ENCODE assay signal across 23 cellular contexts in genomic region chr3:4802903-4803302, GRCh38.
DNase-seq lines count a peak whose midpoint lies in the region; ATAC-seq, FAIRE-seq and TF ChIP-seq lines count a peak whose summit lies in the region.
"Had no signal": no experiment of that assay in that cellular context is flagged by ENCODE, and none has a peak within 500 bp of the region (broad histone marks: within the 10 kb centered on the region; RNA-seq: fewer than 3 reads in every experiment).

No MANE protein-coding gene starts in this region.

- H3K79me2 ChIP-seq in HepG2 (ENCODE audit: insufficient read depth, low read length) (no peaks in the 10 kb centered on the region), GM12878 (ENCODE audit: control insufficient read depth, insufficient read depth, low read length) (no peaks in the 10 kb centered on the region)

- FAIRE-seq in HepG2 (lab: Jason Lieb, UNC) (no peak), GM12878 (lab: Jason Lieb, UNC) (no peak)
- FAIRE-seq: G401.6, H1 had no signal

- H4K20me1 ChIP-seq in HepG2 (ENCODE audit: insufficient read depth, low read length): no peaks in the 10 kb centered on the region
- H4K20me1 ChIP-seq in GM12878 (ENCODE audit: control insufficient read depth, insufficient read depth): no peaks in the 10 kb centered on the region

- H3K27ac ChIP-seq in HepG2 (ENCODE audit: extremely low read length, insufficient read depth, low read length) (no peak overlapping the region), right lobe of liver (no peak overlapping the region), GM12878 (ENCODE audit: control insufficient read depth, insufficient read depth) (no peak overlapping the region), esophagus squamous epithelium (no peak overlapping the region)
- H3K27ac ChIP-seq: RWPE1 had no signal

- SMC1A ChIA-PET in GM12878 (lab: Charles Lee; ENCODE audit: uncharacterized antibody, unreplicated experiment): interaction anchor here (1.4 to 2.2 kb wide), 3 partner anchors 25 to 95 kb away, joined by 3 to 6 read pairs (median 3); no protein-coding TSS in a partner anchor

- TF ChIP-seq POLR2A in HepG2 (IDR thresholded peaks at IDR 0.05; ENCODE audit: insufficient read depth in 1 of 2, low read depth in 2 of 2, low read length in 2 of 2): no peak
- no peak for TF ChIP-seq POLR2A in right lobe of liver (IDR thresholded peaks at IDR 0.05)
- TF ChIP-seq POLR2A in GM12878 (IDR thresholded peaks at IDR 0.05; ENCODE audit: low read depth, low read length): no peak
- TF ChIP-seq POLR2A in esophagus squamous epithelium (IDR thresholded peaks at IDR 0.05): no peak

- H3K9ac ChIP-seq in HepG2 (ENCODE audit: insufficient read depth, low read depth, low read length) (no peak overlapping the region), GM12878 (ENCODE audit: control insufficient read depth, insufficient read depth, low read length) (no peak overlapping the region)

- BruUV-seq in HepG2 (replicated peaks; lab: Mats Ljungman, UMichigan) (no TSS peak), GM12878 (replicated peaks; lab: Mats Ljungman, UMichigan) (TSS peak; percentile 23)

- intact Hi-C loops in HepG2 (cut with micrococcal nuclease; ENCODE audit: unreplicated experiment): no loop called here
- intact Hi-C loops in right lobe of liver (cut with DNase I): no loop called here
- intact Hi-C loops in GM12878 (cut with micrococcal nuclease; ENCODE audit: unreplicated experiment): no loop called here
- intact Hi-C loops in esophagus squamous epithelium (cut with DNase I): no loop called here

- H3K4me1 ChIP-seq in HepG2 (ENCODE audit: insufficient read depth, low read length): peaks cover 1% of the 10 kb centered on the region; the same call in 1 of the 2 replicates
- peaks cover 0 to 14% (median 5%) of the 10 kb centered on the region in 4 donors for H3K4me1 ChIP-seq in right lobe of liver
- H3K4me1 ChIP-seq in GM12878 (ENCODE audit: control insufficient read depth, insufficient read depth, low read length): no peaks in the 10 kb centered on the region
- peaks cover 0 to 3% (median 1%) of the 10 kb centered on the region in 3 donors for H3K4me1 ChIP-seq in esophagus squamous epithelium

- no peak overlapping the region for H3K4me2 ChIP-seq in HepG2 (ENCODE audit: low read depth, low read length)
- H3K4me2 ChIP-seq in GM12878 (ENCODE audit: control insufficient read depth, insufficient read depth): no peak overlapping the region

- CTCF ChIA-PET in HepG2 (lab: Yijun Ruan, JAX; ENCODE audit: low intra/inter-chr PET ratio, low total read pairs): no interaction called here
- CTCF ChIA-PET in GM12878 (lab: Yijun Ruan, JAX): interaction anchor here (1.3 kb wide), 1 partner anchor 177 kb away, joined by 3 read pairs; no protein-coding TSS in a partner anchor

- peaks cover 15% of the 10 kb centered on the region for H3K36me3 Mint-ChIP-seq in T-helper 17 cell (ENCODE audit: low read depth)
- no peaks in the 10 kb centered on the region for H3K36me3 Mint-ChIP-seq in glutamatergic neuron (ENCODE audit: unreplicated experiment)

- TF ChIP-seq CTCF in HepG2 (CRISPR knock-in tag; IDR thresholded peaks at IDR 0.05) (no peak), right lobe of liver (IDR thresholded peaks at IDR 0.05) (no peak), GM12878 (IDR thresholded peaks at IDR 0.05 in 2 of 3, conservative IDR thresholded peaks at IDR 0.05 in 1 of 3; ENCODE audit: control insufficient read depth in 2 of 3, extremely low read depth in 1 of 3, insufficient read depth in 1 of 3, low read depth in 3 of 3, low read length in 3 of 3) (no peak), esophagus squamous epithelium (IDR thresholded peaks at IDR 0.05) (no peak), glutamatergic neuron (IDR thresholded peaks at IDR 0.05; ENCODE audit: partially characterized antibody, unreplicated experiment) (no peak)

- in situ Hi-C loops in HepG2 (cut with HindIII; ENCODE audit: extremely low pct_ligation_motif_present, low pct_unique_long_range_greater_than_20kb) (no loop called here), GM12878 (cut with MboI) (no loop called here)

- no peak overlapping the region for H3K4me3 ChIP-seq in HepG2 (replicated peaks in 1 of 3; ENCODE audit: insufficient read depth in 1 of 3, low read depth in 2 of 3, low read length in 3 of 3)
- H3K4me3 ChIP-seq in right lobe of liver: no peak overlapping the region
- H3K4me3 ChIP-seq in GM12878: no peak overlapping the region
- no peak overlapping the region for H3K4me3 ChIP-seq in esophagus squamous epithelium

- H3K9me3 Mint-ChIP-seq in glutamatergic neuron (ENCODE audit: unreplicated experiment): no peaks in the 10 kb centered on the region

- H3K27me3 ChIP-seq in HepG2 (ENCODE audit: control insufficient read depth in 1 of 2, insufficient read depth in 2 of 2, low read length in 2 of 2) (no peaks in the 10 kb centered on the region), right lobe of liver (no peaks in the 10 kb centered on the region), GM12878 (replicated peaks in 1 of 2; ENCODE audit: control insufficient read depth in 2 of 2, insufficient read depth in 2 of 2, low read length in 1 of 2) (no peaks in the 10 kb centered on the region), esophagus squamous epithelium (no peaks in the 10 kb centered on the region)

- H3K4me1 Mint-ChIP-seq in T-helper 17 cell (peaks cover 30% of the 10 kb centered on the region), glutamatergic neuron (ENCODE audit: low read depth, unreplicated experiment) (no peaks in the 10 kb centered on the region)

- H3K9me3 ChIP-seq in HepG2 (ENCODE audit: low read length): no peaks in the 10 kb centered on the region
- H3K9me3 ChIP-seq in right lobe of liver: no peaks in the 10 kb centered on the region
- H3K9me3 ChIP-seq in T-helper 17 cell (ENCODE audit: control insufficient read depth, low read length, poor library complexity, severe bottlenecking): no peaks in the 10 kb centered on the region
- H3K9me3 ChIP-seq in GM12878 (replicated peaks; ENCODE audit: control insufficient read depth, insufficient read depth, low read length): no peaks in the 10 kb centered on the region
- H3K9me3 ChIP-seq in esophagus squamous epithelium: no peaks in the 10 kb centered on the region

- no peaks in the 10 kb centered on the region for H3K36me3 ChIP-seq in HepG2 (replicated peaks in 1 of 2; ENCODE audit: control insufficient read depth in 1 of 2, insufficient read depth in 2 of 2, low read length in 2 of 2)
- no peaks in the 10 kb centered on the region for H3K36me3 ChIP-seq in right lobe of liver
- H3K36me3 ChIP-seq in GM12878 (ENCODE audit: control insufficient read depth in 2 of 2, insufficient read depth in 2 of 2, low read length in 1 of 2): peaks cover 11 to 15% of the 10 kb centered on the region in 2 experiments
- peaks cover 0 to 71% (median 0%) of the 10 kb centered on the region in 3 donors for H3K36me3 ChIP-seq in esophagus squamous epithelium

- H3K4me3 Mint-ChIP-seq in T-helper 17 cell: no peak overlapping the region
- no peak overlapping the region for H3K4me3 Mint-ChIP-seq in glutamatergic neuron (ENCODE audit: unreplicated experiment)

- H3K27me3 Mint-ChIP-seq in T-helper 17 cell (no peaks in the 10 kb centered on the region), glutamatergic neuron (ENCODE audit: unreplicated experiment) (no peaks in the 10 kb centered on the region)
- H3K27me3 Mint-ChIP-seq: CD4-positive, alpha-beta memory T cell had no signal

- H2AFZ ChIP-seq in HepG2 (ENCODE audit: low read length): no peak overlapping the region
- H2AFZ ChIP-seq in GM12878 (ENCODE audit: control insufficient read depth, low read depth, low read length): no peak overlapping the region

- TF ChIP-seq RAD21 in HepG2 (CRISPR knock-in tag; IDR thresholded peaks at IDR 0.05) (no peak), GM12878 (IDR thresholded peaks at IDR 0.05; ENCODE audit: insufficient read depth, low read depth, low read length) (no peak)

- WGBS in HepG2 (ENCODE audit: low lambda C conversion rate): 95% methylated on average over 8 of the region's 8 CpGs
- WGBS in right lobe of liver (ENCODE audit: insufficient coverage, low coverage, low lambda C conversion rate, missing lambda C conversion rate): 99% methylated on average over 8 of the region's 8 CpGs
- WGBS in GM12878 (ENCODE audit: insufficient coverage, insufficient replicate concordance, low lambda C conversion rate, missing lambda C conversion rate): 96% methylated on average over 8 of the region's 8 CpGs
- 91 to 98% methylated on average over 6 to 8 of the region's 8 CpGs for WGBS in esophagus squamous epithelium, 2 donors

- DNase-seq in HepG2 (ENCODE audit: low spot score) (no peak), right lobe of liver (no peak), T-helper 17 cell (no peak), GM12878 (ENCODE audit: low read depth, low spot score) (no peak), KG1 (lab: John Stamatoyannopoulos, UW) (no peak), esophagus squamous epithelium (lab: John Stamatoyannopoulos, UW) (no peak), glutamatergic neuron (no peak)
- DNase-seq: C1 segment of cervical spinal cord; CD4-positive, alpha-beta memory T cell; COR-L47; DMS53; HCEC 1CT; IMR-90; NCI-H1048; NCI-H1417; NCI-H1694; NCI-H2029 treated with DMSO at 0.1 percent for 48 hours; NCI-H526 treated with DMSO at 0.1 percent for 48 hours; SHP77 had no signal

- POLR2A ChIA-PET in HepG2 (lab: Yijun Ruan, JAX) (no interaction called here), GM12878 (lab: Charles Lee) (no interaction called here)

- ATAC-seq in HepG2: no peak
- ATAC-seq in right lobe of liver: no peak
- no peak for ATAC-seq in T-helper 17 cell
- no peak for ATAC-seq in GM12878
- ATAC-seq: Panc1 had no signal

- H3K27ac Mint-ChIP-seq in T-helper 17 cell: peak overlapping the region; percentile 81
- no peak overlapping the region for H3K27ac Mint-ChIP-seq in glutamatergic neuron (ENCODE audit: unreplicated experiment)

- no peak for TF ChIP-seq EP300 in HepG2 (IDR thresholded peaks at IDR 0.05; ENCODE audit: low read depth in 2 of 2, low read length in 2 of 2)
- no peak for TF ChIP-seq EP300 in HepG2 (CRISPR knock-in tag; IDR thresholded peaks at IDR 0.05; ENCODE audit: borderline replicate concordance)
- TF ChIP-seq EP300 in GM12878 (IDR thresholded peaks at IDR 0.05; ENCODE audit: borderline replicate concordance in 1 of 2, control insufficient read depth in 1 of 2, low read depth in 2 of 2, low read length in 2 of 2): no peak

- RAD21 ChIA-PET in GM12878 (lab: Charles Lee; ENCODE audit: unreplicated experiment): interaction anchor here (1.7 kb wide), 1 partner anchor 174 kb away, joined by 4 read pairs; no protein-coding TSS in a partner anchor

TF ChIP-seq in GM12878, 131 proteins besides CTCF, POLR2A, EP300 and RAD21 (continues in another document):
- TF ChIP-seq SP1 (IDR thresholded peaks at IDR 0.05; ENCODE audit: low read depth, low read length): no peak

Comparison
In these comparisons a context has a peak if more than half of its experiments do, and no peak if none do; other contexts are left out.
1. Of the 75 proteins assayed by ChIP-seq in both HepG2 and GM12878: peak only in HepG2: none; only in GM12878: none; in both: ZBTB33; in neither: 74.